Comparison of ENCODE assay signal across 1 cellular context in genomic region chr12:15851045-15851444, GRCh38.
TF ChIP-seq lines count a peak whose summit lies in the region.

No MANE protein-coding gene starts in this region.

TF ChIP-seq in IMR-90, 13 proteins besides CTCF, POLR2A, EP300 and RAD21 (continued from another document):
- no peak for TF ChIP-seq MXI1 (IDR thresholded peaks at IDR 0.05; ENCODE audit: borderline replicate concordance, low read depth, low read length)
- TF ChIP-seq BHLHE40 (IDR thresholded peaks at IDR 0.05; ENCODE audit: low read depth, low read length), result no peak
- TF ChIP-seq USF2 (IDR thresholded peaks at IDR 0.05; ENCODE audit: low read depth, low read length), result no peak
- no peak for TF ChIP-seq CEBPB (IDR thresholded peaks at IDR 0.05; ENCODE audit: low read depth, low read length)
- no peak for TF ChIP-seq NFE2L2 (IDR thresholded peaks at IDR 0.05; ENCODE audit: low read depth, low read length)
- TF ChIP-seq RFX5 (IDR thresholded peaks at IDR 0.05; ENCODE audit: low read depth, low read length), result no peak
